10 cellular contexts compared by ENCODE assay signal in genomic region chr4:42633605-42634388, GRCh38. TPM values are rescaled to one million over a fixed set of nuclear protein-coding genes. Genes with fewer than 3 reads are reported as not detected.
A peak's percentile ranks its signal among the peaks of the same experiment; 100 is the strongest.
DNase-seq lines count a peak whose midpoint lies in the region; ATAC-seq and TF ChIP-seq lines count a peak whose summit lies in the region.
"Had no signal": no experiment of that assay in that cellular context is flagged by ENCODE, and none has a peak within 500 bp of the region (broad histone marks: within the 10 kb centered on the region; RNA-seq: fewer than 3 reads in every experiment).

No MANE protein-coding gene starts in this region.

- peaks cover 4% of the 10 kb centered on the region for H3K9me3 Mint-ChIP-seq in natural killer cell treated with Interleukin-12 subunit alpha and Interleukin-12 subunit beta and Interleukin-15 and Interleukin-18, amount 100 ng/mL, for 72 hours
- H3K9me3 Mint-ChIP-seq in natural killer cell (no peaks in the 10 kb centered on the region), WTC11 (no peaks in the 10 kb centered on the region)

- peak overlapping the region; percentile 66 to 78 for H3K27ac Mint-ChIP-seq in natural killer cell treated with Interleukin-12 subunit alpha and Interleukin-12 subunit beta and Interleukin-15 and Interleukin-18, amount 100 ng/mL, for 72 hours
- peak overlapping the region in 1 of 2 donors; percentile 32 for H3K27ac Mint-ChIP-seq in natural killer cell
- H3K27ac Mint-ChIP-seq in WTC11: no peak overlapping the region

- POLR2A ChIA-PET in WTC11 (lab: Charles Lee): interaction anchor here (1.7 kb wide), 1 partner anchor 23 kb away, joined by 5 read pairs; the partner anchor contains the start of gene ATP8A1

- peak; percentile 61 to 84 for ATAC-seq in natural killer cell treated with Interleukin-12 subunit alpha and Interleukin-12 subunit beta and Interleukin-15 and Interleukin-18, amount 100 ng/mL, for 72 hours
- ATAC-seq in natural killer cell: no peak
- peak; percentile 62 for ATAC-seq in HG02623 (IDR thresholded peaks at IDR 0.05; ENCODE audit: unreplicated experiment)
- peak; percentile 77 for ATAC-seq in HG03558 (IDR thresholded peaks at IDR 0.05; ENCODE audit: extremely low read depth, unreplicated experiment)
- ATAC-seq in WTC11: no peak
- ATAC-seq in left colon: no peak

- H3K27me3 Mint-ChIP-seq in natural killer cell treated with Interleukin-12 subunit alpha and Interleukin-12 subunit beta and Interleukin-15 and Interleukin-18, amount 100 ng/mL, for 72 hours: no peaks in the 10 kb centered on the region
- H3K27me3 Mint-ChIP-seq in natural killer cell (ENCODE audit: low read depth in 2 of 2) (no peaks in the 10 kb centered on the region), WTC11 (ENCODE audit: low read depth) (no peaks in the 10 kb centered on the region)

- DNase-seq in natural killer cell treated with Interleukin-12 subunit alpha and Interleukin-12 subunit beta and Interleukin-15 and Interleukin-18, amount 100 ng/mL, for 72 hours (ENCODE audit: low spot score): no peak
- DNase-seq in natural killer cell: no peak
- no peak for DNase-seq in cortex of kidney (lab: John Stamatoyannopoulos, UW)
- no peak for DNase-seq in WTC11 (ENCODE audit: low spot score)
- no peak for DNase-seq in glomerular visceral epithelial cell (ENCODE audit: extremely low spot score)
- DNase-seq in left colon: no peak
- DNase-seq: NCI-H82; stimulated activated naive CD4-positive, alpha-beta T cell had no signal

- H3K36me3 Mint-ChIP-seq in natural killer cell treated with Interleukin-12 subunit alpha and Interleukin-12 subunit beta and Interleukin-15 and Interleukin-18, amount 100 ng/mL, for 72 hours: peaks cover 5% of the 10 kb centered on the region
- H3K36me3 Mint-ChIP-seq in natural killer cell (no peaks in the 10 kb centered on the region), WTC11 (no peaks in the 10 kb centered on the region)

- CTCF ChIA-PET in WTC11 (lab: Charles Lee): interaction anchor here (0.9 kb wide), 1 partner anchor 134 kb away, joined by 3 read pairs; no protein-coding TSS in a partner anchor

- peak overlapping the region; percentile 74 for H3K4me3 Mint-ChIP-seq in natural killer cell treated with Interleukin-12 subunit alpha and Interleukin-12 subunit beta and Interleukin-15 and Interleukin-18, amount 100 ng/mL, for 72 hours
- H3K4me3 Mint-ChIP-seq in natural killer cell (no peak overlapping the region), WTC11 (no peak overlapping the region)

- intact Hi-C loops in natural killer cell (cut with micrococcal nuclease): no loop called here
- intact Hi-C loops in left colon (cut with DNase I, micrococcal nuclease): no loop called here

- peaks cover 56 to 71% of the 10 kb centered on the region in 2 donors for H3K4me1 Mint-ChIP-seq in natural killer cell treated with Interleukin-12 subunit alpha and Interleukin-12 subunit beta and Interleukin-15 and Interleukin-18, amount 100 ng/mL, for 72 hours (ENCODE audit: low read depth in 2 of 2)
- H3K4me1 Mint-ChIP-seq in natural killer cell (peaks cover 74 to 80% of the 10 kb centered on the region in 2 donors), WTC11 (peaks cover 6% of the 10 kb centered on the region; the same call in 1 of the 2 replicates)

- TF ChIP-seq CTCF in natural killer cell (IDR thresholded peaks at IDR 0.05) (no peak), WTC11 (IDR thresholded peaks at IDR 0.05) (no peak)

TF ChIP-seq in WTC11, 78 proteins besides CTCF, POLR2A, EP300 and RAD21 (continues in another document):
- TF ChIP-seq MAX (CRISPR knock-in tag; IDR thresholded peaks at IDR 0.05) (no peak), ZBTB21 (CRISPR knock-in tag; IDR thresholded peaks at IDR 0.05; ENCODE audit: borderline replicate concordance) (no peak), NFATC4 (CRISPR knock-in tag; IDR thresholded peaks at IDR 0.05) (no peak), FOXJ3 (CRISPR knock-in tag; IDR thresholded peaks at IDR 0.05; ENCODE audit: borderline replicate concordance) (no peak), ZNF425 (CRISPR knock-in tag; conservative IDR thresholded peaks at IDR 0.05) (no peak), GABPB1 (CRISPR knock-in tag; IDR thresholded peaks at IDR 0.05) (no peak), NFYB (CRISPR knock-in tag; conservative IDR thresholded peaks at IDR 0.05; ENCODE audit: low read depth) (no peak), ZSCAN18 (CRISPR knock-in tag; IDR thresholded peaks at IDR 0.05) (no peak), NR3C1 (CRISPR knock-in tag; conservative IDR thresholded peaks at IDR 0.05; ENCODE audit: low read depth) (no peak), STAT6 (CRISPR knock-in tag; conservative IDR thresholded peaks at IDR 0.05; ENCODE audit: low read depth) (no peak), SMAD3 (CRISPR knock-in tag; IDR thresholded peaks at IDR 0.05; ENCODE audit: borderline replicate concordance) (no peak), ZBTB43 (CRISPR knock-in tag; IDR thresholded peaks at IDR 0.05) (no peak), TEAD1 (CRISPR knock-in tag; IDR thresholded peaks at IDR 0.05) (no peak), OVOL2 (CRISPR knock-in tag; IDR thresholded peaks at IDR 0.05; ENCODE audit: borderline replicate concordance) (no peak)

RNA-seq across cellular contexts. Expression of gene ATP8A1, which starts 23.1 kb away (rescaled TPM):
- 10 to 100 TPM; 20.5 to 52.9 TPM for total RNA-seq in natural killer cell treated with Interleukin-12 subunit alpha and Interleukin-12 subunit beta and Interleukin-15 and Interleukin-18, amount 100 ng/mL, for 72 hours
- total RNA-seq in natural killer cell: 100 to 1,000 TPM in 2 of 3 donors, 10 to 100 TPM in 1; 84.8 to 156 (median 147) TPM
- 14.3 to 18.7 TPM (median 15.1 TPM) in 3 replicates for total RNA-seq in WTC11 (2021)
- total RNA-seq in left colon: 10 to 100 TPM; 64.7 to 70.5 TPM

Comparison
In these comparisons a context has a peak if more than half of its experiments do, and no peak if none do; other contexts are left out.
1. ATAC-seq: peak in natural killer cell treated with Interleukin-12 subunit alpha and Interleukin-12 subunit beta and Interleukin-15 and Interleukin-18, amount 100 ng/mL, for 72 hours (2 of 2), HG02623 (single experiment) and HG03558 (single experiment); none in natural killer cell (0 of 3), WTC11 (single experiment) and left colon (single experiment).